Comparison of ENCODE assay signal across 8 cellular contexts in genomic region chr1:71695084-71695483, GRCh38.
"Had no signal": no experiment of that assay in that cellular context is flagged by ENCODE, and none has a peak within 500 bp of the region (broad histone marks: within the 10 kb centered on the region; RNA-seq: fewer than 3 reads in every experiment).

No MANE protein-coding gene starts in this region.

- H3K36me3 ChIP-seq: HAP-1 had no signal

- H3K9ac ChIP-seq: GM23248 had no signal

- ATAC-seq: GM23338, HCT116 had no signal

- H3K9me3 ChIP-seq: HAP-1 had no signal

- H3K4me1 ChIP-seq: HAP-1 had no signal

- H3K4me3 ChIP-seq: GM23248, GM23338, HAP-1 had no signal

- H3K27ac ChIP-seq: GM23248 had no signal

- DNase-seq: GOT3, H7, H9, HFFc6 had no signal

- H3K4me2 ChIP-seq: GM23338 had no signal

- H2AFZ ChIP-seq: GM23248, GM23338 had no signal
